ENCODE assay signal across 15 cellular contexts in genomic region chr2:9076755-9077154, GRCh38.
DNase-seq lines count a peak whose midpoint lies in the region; ATAC-seq and TF ChIP-seq lines count a peak whose summit lies in the region.
"Had no signal": no experiment of that assay in that cellular context is flagged by ENCODE, and none has a peak within 500 bp of the region (broad histone marks: within the 10 kb centered on the region; RNA-seq: fewer than 3 reads in every experiment).

No MANE protein-coding gene starts in this region.

- H3K36me3 ChIP-seq in GM23338 (ENCODE audit: insufficient read depth) (no peaks in the 10 kb centered on the region; the same call in 1 of the 2 replicates), SJSA1 (no peaks in the 10 kb centered on the region), vagina (no peaks in the 10 kb centered on the region)

- no peaks in the 10 kb centered on the region for H3K9me2 ChIP-seq in GM23338 (ENCODE audit: insufficient read depth)

- H3K27ac ChIP-seq in GM23338 (ENCODE audit: low read depth) (0 out of 2 replicates have a peak overlapping the region, but pooled peaks have one; percentile 2), SJSA1 (peak overlapping the region; percentile 59), foreskin keratinocyte (peak overlapping the region; percentile 87), vagina (peak overlapping the region; percentile 47), right cardiac atrium (ENCODE audit: low read length) (no peak overlapping the region)

- TF ChIP-seq POLR2A in vagina (IDR thresholded peaks at IDR 0.05): no peak

- H3K9me3 Mint-ChIP-seq in GM23338 (peaks cover 18% of the 10 kb centered on the region), type B pancreatic cell (peaks cover 10% of the 10 kb centered on the region)

- H3K27ac Mint-ChIP-seq in GM23338 (no peak overlapping the region), type B pancreatic cell (no peak overlapping the region)
- H3K27ac Mint-ChIP-seq: B cell; CD8-positive, alpha-beta T cell; IgD-negative memory B cell had no signal

- H3K36me3 Mint-ChIP-seq in GM23338 (ENCODE audit: low read depth): peaks cover 6% of the 10 kb centered on the region; the same call in 2 of the 3 replicates
- H3K36me3 Mint-ChIP-seq in type B pancreatic cell: no peaks in the 10 kb centered on the region
- H3K36me3 Mint-ChIP-seq: CD8-positive, alpha-beta T cell; IgD-negative memory B cell had no signal

- peaks cover 19% of the 10 kb centered on the region for H3K4me1 ChIP-seq in GM23338 (ENCODE audit: insufficient read depth)
- H3K4me1 ChIP-seq in SJSA1 (replicated peaks): peaks cover 37% of the 10 kb centered on the region
- H3K4me1 ChIP-seq in foreskin keratinocyte: peaks cover 8% of the 10 kb centered on the region
- no peaks in the 10 kb centered on the region for H3K4me1 ChIP-seq in vagina
- H3K4me1 ChIP-seq in right cardiac atrium (ENCODE audit: control insufficient read depth, insufficient read depth, low read length): no peaks in the 10 kb centered on the region

- DNase-seq in GM23338 (ENCODE audit: low spot score): no peak
- no peak for DNase-seq in SJSA1 (ENCODE audit: low read depth in 1 of 2, low spot score in 2 of 2)
- DNase-seq in foreskin keratinocyte: no peak
- DNase-seq in vagina (ENCODE audit: extremely low spot score in 2 of 2): no peak
- DNase-seq in type B pancreatic cell (ENCODE audit: extremely low spot score, unreplicated experiment): no peak
- no peak for DNase-seq in right cardiac atrium
- DNase-seq: C1 segment of cervical spinal cord; CD8-positive, alpha-beta T cell; COR-L47; DND-41; GDM1 had no signal

- H3K4me3 ChIP-seq in GM23338 (no peak overlapping the region), SJSA1 (no peak overlapping the region), vagina (no peak overlapping the region), right cardiac atrium (ENCODE audit: low read length) (no peak overlapping the region)

- no peak overlapping the region for H2AFZ ChIP-seq in GM23338

- intact Hi-C loops in vagina (cut with DNase I) (no loop called here), right cardiac atrium (cut with DNase I) (no loop called here)

- no peaks in the 10 kb centered on the region for H4K20me1 ChIP-seq in GM23338 (replicated peaks; ENCODE audit: insufficient read depth)

- WGBS in right cardiac atrium: 94% methylated on average over 6 of the region's 6 CpGs

- H3K27me3 Mint-ChIP-seq in GM23338 (ENCODE audit: insufficient read depth, low read depth, poor library complexity) (peaks cover 15% of the 10 kb centered on the region), type B pancreatic cell (no peaks in the 10 kb centered on the region)

- no peak overlapping the region for H3K4me2 ChIP-seq in GM23338

- H3K4me1 Mint-ChIP-seq in GM23338 (peaks cover 28% of the 10 kb centered on the region; the same call in 2 of the 3 replicates), type B pancreatic cell (ENCODE audit: unreplicated experiment) (peaks cover 5% of the 10 kb centered on the region)
- H3K4me1 Mint-ChIP-seq: B cell, IgD-negative memory B cell had no signal

- H3K9me3 ChIP-seq in SJSA1 (replicated peaks) (no peaks in the 10 kb centered on the region; the same call in 1 of the 2 replicates), vagina (no peaks in the 10 kb centered on the region), right cardiac atrium (ENCODE audit: control insufficient read depth, low read length) (no peaks in the 10 kb centered on the region)

- H3K79me2 ChIP-seq in GM23338 (replicated peaks; ENCODE audit: insufficient read depth): no peaks in the 10 kb centered on the region

- H3K27me3 ChIP-seq in GM23338 (ENCODE audit: insufficient read depth): no peaks in the 10 kb centered on the region; the same call in 1 of the 2 replicates
- H3K27me3 ChIP-seq in SJSA1 (replicated peaks): no peaks in the 10 kb centered on the region
- no peaks in the 10 kb centered on the region for H3K27me3 ChIP-seq in foreskin keratinocyte
- no peaks in the 10 kb centered on the region for H3K27me3 ChIP-seq in vagina
- H3K27me3 ChIP-seq in right cardiac atrium (ENCODE audit: control insufficient read depth, insufficient read depth): no peaks in the 10 kb centered on the region

- H3F3A ChIP-seq in GM23338 (replicated peaks; ENCODE audit: low read depth): no peaks in the 10 kb centered on the region

- ATAC-seq in GM23338 (no peak), foreskin keratinocyte (no peak), GM19035 (IDR thresholded peaks at IDR 0.05; ENCODE audit: unreplicated experiment) (no peak), right cardiac atrium (no peak)
- ATAC-seq: CD8-positive, alpha-beta T cell; HCT116 had no signal

- TF ChIP-seq CTCF in GM23338 (conservative IDR thresholded peaks at IDR 0.05; ENCODE audit: low read depth in 2 of 2) (no peak), foreskin keratinocyte (conservative IDR thresholded peaks at IDR 0.05) (no peak), vagina (IDR thresholded peaks at IDR 0.05) (no peak), type B pancreatic cell (conservative IDR thresholded peaks at IDR 0.05) (no peak)

- H3K4me3 Mint-ChIP-seq in GM23338 (no peak overlapping the region), type B pancreatic cell (no peak overlapping the region)
- H3K4me3 Mint-ChIP-seq: B cell; CD8-positive, alpha-beta T cell; IgD-negative memory B cell had no signal

TF ChIP-seq in GM23338, 12 proteins besides CTCF, POLR2A, EP300 and RAD21 (continues in another document):
- TF ChIP-seq ETS1 (IDR thresholded peaks at IDR 0.05) (no peak), REST (IDR thresholded peaks at IDR 0.05; ENCODE audit: unreplicated experiment) (no peak), EZH2phosphoT487 (IDR thresholded peaks at IDR 0.05; ENCODE audit: unreplicated experiment) (no peak), JUNB (IDR thresholded peaks at IDR 0.05; ENCODE audit: unreplicated experiment) (no peak), STAT1 (IDR thresholded peaks at IDR 0.05; ENCODE audit: unreplicated experiment) (no peak), CREB1 (CRISPR knock-in tag; IDR thresholded peaks at IDR 0.05; ENCODE audit: low read depth) (no peak), ZNF114 (CRISPR knock-in tag; IDR thresholded peaks at IDR 0.05) (no peak)
